11 cellular contexts compared by ENCODE assay signal in the genomic region with DNA sequence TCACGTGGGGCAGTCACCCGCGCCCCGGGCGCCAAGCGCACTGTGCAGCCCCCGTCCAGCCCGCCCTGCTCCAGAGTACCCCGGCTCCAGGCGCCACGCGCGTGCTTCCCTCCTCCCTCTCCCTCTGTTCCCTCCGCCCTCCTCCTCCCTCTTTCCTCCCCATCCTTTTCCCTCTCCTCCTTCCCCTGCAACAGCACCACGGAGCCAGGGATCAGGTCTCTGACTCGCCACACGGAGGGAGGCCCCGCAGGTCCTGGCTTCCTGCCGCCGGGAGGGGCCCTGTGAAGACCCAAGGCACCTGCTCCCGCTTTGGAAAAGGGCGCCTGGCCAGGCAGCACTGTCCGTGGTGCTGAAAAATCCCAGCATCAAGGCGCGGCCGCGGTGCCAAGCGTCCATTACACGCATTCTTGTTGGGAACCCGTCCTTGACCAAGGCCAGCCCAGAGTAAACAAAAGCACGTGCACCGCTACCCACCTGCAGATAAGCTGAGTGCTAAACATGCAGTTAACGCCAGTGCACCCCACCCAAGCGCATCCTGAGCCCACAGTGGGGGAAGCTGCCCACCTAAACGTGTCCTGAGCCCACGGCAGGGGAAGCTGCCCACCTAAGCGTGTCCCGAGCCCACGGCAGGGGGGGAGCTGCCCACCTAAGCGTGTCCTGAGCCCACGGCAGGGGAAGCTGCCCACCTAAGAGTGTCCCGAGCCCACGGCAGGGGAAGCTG. TPM values are rescaled to one million over a fixed set of nuclear protein-coding genes. Genes with fewer than 3 reads are reported as not detected.
A peak's percentile ranks its signal among the peaks of the same experiment; 100 is the strongest.
DNase-seq lines count a peak whose midpoint lies in the region; ATAC-seq, FAIRE-seq and TF ChIP-seq lines count a peak whose summit lies in the region.
"Had no signal": no experiment of that assay in that cellular context is flagged by ENCODE, and none has a peak within 500 bp of the region (broad histone marks: within the 10 kb centered on the region; RNA-seq: fewer than 3 reads in every experiment).

No MANE protein-coding gene starts in this region.

- intact Hi-C loops in HCT116 (cut with micrococcal nuclease) (no loop called here), sigmoid colon (cut with DNase I) (no loop called here)

- H3K36me3 Mint-ChIP-seq in activated CD4-positive, alpha-beta T cell treated with anti-CD3 and anti-CD28 coated beads, Interleukin-2, amount 10 ng/mL, durations not matched to agents 7 days and 5 days (ENCODE audit: low read depth): no peaks in the 10 kb centered on the region
- H3K36me3 Mint-ChIP-seq: activated naive CD4-positive, alpha-beta T cell treated with anti-CD3 and anti-CD28 coated beads, Interleukin-2, amount 50 U/mL, for 24 hours; stimulated activated naive B cell treated with anti-CD40 and anti-IgM and Interleukin-4, amounts not matched to agents 10 μg/mL and 1 μg/mL and 100 μg/mL, for 72 hours had no signal

- no peak overlapping the region for H3K27ac ChIP-seq in BLaER1 treated with 17β-estradiol and CSF1 and Interleukin-3, amounts not matched to agents 10 nM and 100 nM
- H3K27ac ChIP-seq in HCT116 (ENCODE audit: low read depth, low read length) (no peak overlapping the region), sigmoid colon (no peak overlapping the region)

- no peak overlapping the region for H3K9ac ChIP-seq in BLaER1 treated with 17β-estradiol and CSF1 and Interleukin-3, amounts not matched to agents 10 nM and 100 nM
- no peak overlapping the region for H3K9ac ChIP-seq in HCT116 (ENCODE audit: low read length)

- H3K9me3 Mint-ChIP-seq in activated CD4-positive, alpha-beta T cell treated with anti-CD3 and anti-CD28 coated beads, Interleukin-2, amount 10 ng/mL, durations not matched to agents 7 days and 5 days: no peaks in the 10 kb centered on the region
- H3K9me3 Mint-ChIP-seq: activated naive CD4-positive, alpha-beta T cell treated with anti-CD3 and anti-CD28 coated beads, Interleukin-2, amount 50 U/mL, for 24 hours; stimulated activated naive B cell treated with anti-CD40 and anti-IgM and Interleukin-4, amounts not matched to agents 10 μg/mL and 1 μg/mL and 100 μg/mL, for 72 hours had no signal

- peak overlapping the region in 7 of 11 experiments; percentile 7 to 48 (median 20); a peak in 8 of 22 replicates for H3K4me2 ChIP-seq in BLaER1 treated with 17β-estradiol and CSF1 and Interleukin-3, amounts not matched to agents 10 nM and 100 nM
- H3K4me2 ChIP-seq in HCT116 (ENCODE audit: low read length): no peak overlapping the region

- H3K27me3 ChIP-seq in BLaER1 treated with 17β-estradiol and CSF1 and Interleukin-3, amounts not matched to agents 10 nM and 100 nM: peaks cover 33 to 53% (median 46%) of the 10 kb centered on the region in 11 experiments
- H3K27me3 ChIP-seq in HCT116 (ENCODE audit: insufficient read depth, low read length) (no peaks in the 10 kb centered on the region), sigmoid colon (peaks cover 16 to 71% (median 32%) of the 10 kb centered on the region in 3 donors)

- TF ChIP-seq POLR2A in HCT116 (IDR thresholded peaks at IDR 0.05; ENCODE audit: borderline replicate concordance, extremely low read depth, insufficient read depth, insufficient read length): no peak
- TF ChIP-seq POLR2A in sigmoid colon (IDR thresholded peaks at IDR 0.05): no peak

- no peak for TF ChIP-seq EP300 in sigmoid colon (IDR thresholded peaks at IDR 0.05)

- CTCF ChIA-PET in HCT116 (lab: Charles Lee): no interaction called here
- CTCF ChIA-PET in activated CD4-positive, alpha-beta T cell treated with anti-CD3 and anti-CD28 coated beads, Interleukin-2, amount 10 ng/mL, durations not matched to agents 7 days and 5 days (lab: Charles Lee): no interaction called here

- no peak for FAIRE-seq in D721Med (lab: Jason Lieb, UNC)

- H3K9me2 ChIP-seq in HCT116 (ENCODE audit: insufficient read depth): no peaks in the 10 kb centered on the region

- BruUV-seq in HCT116 (replicated peaks; lab: Mats Ljungman, UMichigan): no TSS peak

- TF ChIP-seq CTCF in HCT116 (IDR thresholded peaks at IDR 0.05 in 2 of 3, conservative IDR thresholded peaks at IDR 0.05 in 1 of 3; ENCODE audit: borderline replicate concordance in 1 of 3, insufficient read depth in 1 of 3, low read depth in 2 of 3, low read length in 2 of 3) (no peak), sigmoid colon (IDR thresholded peaks at IDR 0.05) (no peak), D721Med (IDR thresholded peaks at IDR 0.05; ENCODE audit: insufficient read depth, missing control alignments) (no peak)

- no peak for TF ChIP-seq RAD21 in HCT116 (IDR thresholded peaks at IDR 0.05; ENCODE audit: low read depth)

- H2AFZ ChIP-seq in HCT116 (ENCODE audit: low read depth, low read length, poor library complexity, severe bottlenecking): no peak overlapping the region

- H3K79me2 ChIP-seq in HCT116 (ENCODE audit: insufficient read depth, low read length): no peaks in the 10 kb centered on the region

- no peaks in the 10 kb centered on the region for H3K4me1 Mint-ChIP-seq in activated CD4-positive, alpha-beta T cell treated with anti-CD3 and anti-CD28 coated beads, Interleukin-2, amount 10 ng/mL, durations not matched to agents 7 days and 5 days
- H3K4me1 Mint-ChIP-seq: activated naive CD4-positive, alpha-beta T cell treated with anti-CD3 and anti-CD28 coated beads, Interleukin-2, amount 50 U/mL, for 24 hours had no signal

- H4K20me1 ChIP-seq in BLaER1 treated with 17β-estradiol and CSF1 and Interleukin-3, amounts not matched to agents 10 nM and 100 nM: peaks cover 0 to 85% (median 63%) of the 10 kb centered on the region in 11 experiments; a peak in 17 of 22 replicates
- H4K20me1 ChIP-seq in HCT116 (ENCODE audit: insufficient read depth): no peaks in the 10 kb centered on the region

- peak; percentile 43; the same call in 1 of the 2 replicates for ATAC-seq in HCT116
- ATAC-seq: stimulated activated naive B cell treated with anti-CD40 and anti-IgM and Interleukin-4, amounts not matched to agents 10 μg/mL and 1 μg/mL and 100 μg/mL, for 72 hours had no signal

- peak overlapping the region in 1 of 10 experiments; percentile 5; a peak in 1 of 20 replicates for H3K4me3 ChIP-seq in BLaER1 treated with 17β-estradiol and CSF1 and Interleukin-3, amounts not matched to agents 10 nM and 100 nM
- no peak overlapping the region for H3K4me3 ChIP-seq in HCT116 (replicated peaks in 1 of 2; ENCODE audit: low read depth in 1 of 2, low read length in 2 of 2)
- H3K4me3 ChIP-seq in sigmoid colon: no peak overlapping the region

- RAD21 ChIA-PET in HCT116 (lab: Charles Lee; ENCODE audit: low non-redundant PET in 1 of 2, low total read pairs in 2 of 2, uncharacterized antibody in 2 of 2, unreplicated experiment in 2 of 2): no interaction called here

- H3K27me3 Mint-ChIP-seq in activated CD4-positive, alpha-beta T cell treated with anti-CD3 and anti-CD28 coated beads, Interleukin-2, amount 10 ng/mL, durations not matched to agents 7 days and 5 days: peaks cover 2% of the 10 kb centered on the region

- H3K4me3 Mint-ChIP-seq in activated CD4-positive, alpha-beta T cell treated with anti-CD3 and anti-CD28 coated beads, Interleukin-2, amount 10 ng/mL, durations not matched to agents 7 days and 5 days: no peak overlapping the region
- H3K4me3 Mint-ChIP-seq: activated naive CD4-positive, alpha-beta T cell treated with anti-CD3 and anti-CD28 coated beads, Interleukin-2, amount 50 U/mL, for 24 hours; stimulated activated naive B cell treated with anti-CD40 and anti-IgM and Interleukin-4, amounts not matched to agents 10 μg/mL and 1 μg/mL and 100 μg/mL, for 72 hours had no signal

- no peaks in the 10 kb centered on the region for H3K36me3 ChIP-seq in BLaER1 treated with 17β-estradiol and CSF1 and Interleukin-3, amounts not matched to agents 10 nM and 100 nM
- H3K36me3 ChIP-seq in HCT116 (ENCODE audit: control insufficient read depth in 1 of 2, insufficient read depth in 2 of 2, low read length in 2 of 2) (no peaks in the 10 kb centered on the region), sigmoid colon (no peaks in the 10 kb centered on the region)

- no peaks in the 10 kb centered on the region for H3K9me3 ChIP-seq in BLaER1 treated with 17β-estradiol and CSF1 and Interleukin-3, amounts not matched to agents 10 nM and 100 nM (replicated peaks in 1 of 11)
- H3K9me3 ChIP-seq in HCT116 (ENCODE audit: control insufficient read depth in 1 of 2, insufficient read depth in 1 of 2, low read depth in 1 of 2, low read length in 2 of 2): no peaks in the 10 kb centered on the region
- no peaks in the 10 kb centered on the region for H3K9me3 ChIP-seq in sigmoid colon

- H3K27ac Mint-ChIP-seq in activated CD4-positive, alpha-beta T cell treated with anti-CD3 and anti-CD28 coated beads, Interleukin-2, amount 10 ng/mL, durations not matched to agents 7 days and 5 days: no peak overlapping the region
- H3K27ac Mint-ChIP-seq: activated naive CD4-positive, alpha-beta T cell treated with anti-CD3 and anti-CD28 coated beads, Interleukin-2, amount 50 U/mL, for 24 hours; stimulated activated naive B cell treated with anti-CD40 and anti-IgM and Interleukin-4, amounts not matched to agents 10 μg/mL and 1 μg/mL and 100 μg/mL, for 72 hours had no signal

- DNase-seq in HCT116 (ENCODE audit: low read depth, low spot score): no peak
- DNase-seq in activated CD4-positive, alpha-beta T cell treated with anti-CD3 and anti-CD28 coated beads, Interleukin-2, amount 10 ng/mL, durations not matched to agents 7 days and 5 days: peak; percentile 48
- peak; percentile 96 for DNase-seq in iPS-NIHi11 (ENCODE audit: low spot score)
- DNase-seq in sigmoid colon: no peak
- DNase-seq in inferior parietal cortex (ENCODE audit: extremely low spot score): no peak
- no peak for DNase-seq in D721Med (ENCODE audit: insufficient read length, low spot score)
- no peak for DNase-seq in epidermal melanocyte (ENCODE audit: insufficient read length, low spot score)
- DNase-seq: stimulated activated naive B cell treated with anti-CD40 and anti-IgM and Interleukin-4, amounts not matched to agents 10 μg/mL and 1 μg/mL and 100 μg/mL, for 72 hours had no signal

- POLR2A ChIA-PET in HCT116 (lab: Charles Lee): no interaction called here
- POLR2A ChIA-PET in activated CD4-positive, alpha-beta T cell treated with anti-CD3 and anti-CD28 coated beads, Interleukin-2, amount 10 ng/mL, durations not matched to agents 7 days and 5 days (lab: Charles Lee): interaction anchor here (0.5 kb wide), 1 partner anchor 394 kb away, joined by 4 read pairs; no protein-coding TSS in a partner anchor

- WGBS in sigmoid colon, 2 donors: 13 to 25% methylated on average over 43 of the region's 43 CpGs

- peaks cover 0 to 18% (median 10%) of the 10 kb centered on the region in 10 experiments; a peak in 11 of 20 replicates for H3K4me1 ChIP-seq in BLaER1 treated with 17β-estradiol and CSF1 and Interleukin-3, amounts not matched to agents 10 nM and 100 nM
- peaks cover 0 to 2% of the 10 kb centered on the region in 2 experiments; a peak in 1 of 4 replicates for H3K4me1 ChIP-seq in HCT116 (ENCODE audit: control insufficient read depth in 1 of 2, insufficient read depth in 2 of 2, low read length in 2 of 2)
- H3K4me1 ChIP-seq in sigmoid colon: no peaks in the 10 kb centered on the region

RNA-seq across cellular contexts. Expression of gene SLC6A18, which starts 21.7 kb away (rescaled TPM):
- total RNA-seq in HCT116 (2021; ENCODE audit: unreplicated experiment) (not detected), sigmoid colon (not detected)
- not detected in 2 replicates for polyA plus RNA-seq in HCT116 (2012)
- total RNA-seq in activated CD4-positive, alpha-beta T cell treated with anti-CD3 and anti-CD28 coated beads, Interleukin-2, amount 10 ng/mL, durations not matched to agents 7 days and 5 days: not detected
- under 1 TPM in 1 of 3 donors, not detected in 2; 0.07 TPM for polyA plus RNA-seq in sigmoid colon
- total RNA-seq: mononuclear cell had no signal

RNA-seq across cellular contexts. Expression of gene SLC6A19, which starts 45.5 kb away (rescaled TPM):
- total RNA-seq in HCT116 (2021; ENCODE audit: unreplicated experiment) (not detected), sigmoid colon (not detected)
- polyA plus RNA-seq in HCT116 (2012): not detected in 2 replicates
- total RNA-seq in activated CD4-positive, alpha-beta T cell treated with anti-CD3 and anti-CD28 coated beads, Interleukin-2, amount 10 ng/mL, durations not matched to agents 7 days and 5 days: not detected
- polyA plus RNA-seq in sigmoid colon: 1 to 10 TPM in 1 of 3 donors, under 1 TPM in 2; 0.80 to 6.6 (median 0.92) TPM
- total RNA-seq: mononuclear cell had no signal

RNA-seq across cellular contexts. Expression of gene TERT, which starts 48.0 kb away (rescaled TPM):
- total RNA-seq in HCT116 (2021; ENCODE audit: unreplicated experiment) (6.9 TPM), sigmoid colon (not detected)
- polyA plus RNA-seq in HCT116 (2012): 2.4 and 3.1 TPM in 2 replicates
- 1 to 10 TPM; 3.4 to 5.6 TPM for total RNA-seq in activated CD4-positive, alpha-beta T cell treated with anti-CD3 and anti-CD28 coated beads, Interleukin-2, amount 10 ng/mL, durations not matched to agents 7 days and 5 days
- polyA plus RNA-seq in sigmoid colon: 1 to 10 TPM in 1 of 3 donors, not detected in 2; 2.9 TPM

Comparison
In these comparisons a context has a peak if more than half of its experiments do, and no peak if none do; other contexts are left out.
1. DNase-seq: peak in activated CD4-positive, alpha-beta T cell treated with anti-CD3 and anti-CD28 coated beads, Interleukin-2, amount 10 ng/mL, durations not matched to agents 7 days and 5 days (single experiment) and iPS-NIHi11 (single experiment); none in HCT116 (single experiment), sigmoid colon (single experiment), inferior parietal cortex (single experiment), D721Med (single experiment) and epidermal melanocyte (single experiment).